19 cellular contexts compared by ENCODE assay signal in genomic region chr16:86384980-86385379, GRCh38.
DNase-seq lines count a peak whose midpoint lies in the region; ATAC-seq and TF ChIP-seq lines count a peak whose summit lies in the region.
"Had no signal": no experiment of that assay in that cellular context is flagged by ENCODE, and none has a peak within 500 bp of the region (broad histone marks: within the 10 kb centered on the region; RNA-seq: fewer than 3 reads in every experiment).

No MANE protein-coding gene starts in this region.

- no peak overlapping the region for H2AFZ ChIP-seq in IMR-90 (replicated peaks; ENCODE audit: low read length, poor library complexity)
- no peak overlapping the region for H2AFZ ChIP-seq in mesenchymal stem cell (ENCODE audit: low read depth, low read length)

- TF ChIP-seq POLR2A in IMR-90 (IDR thresholded peaks at IDR 0.05; ENCODE audit: low read depth, low read length): no peak

- H3K18ac ChIP-seq in IMR-90 (ENCODE audit: low read depth, low read length) (peak overlapping the region; percentile 60), mesenchymal stem cell (ENCODE audit: low read depth in 1 of 2, low read length in 2 of 2) (peak overlapping the region; percentile 88 to 96)

- peak overlapping the region; percentile 98 for H4K91ac ChIP-seq in IMR-90 (ENCODE audit: insufficient read depth, low read depth, low read length)
- H4K91ac ChIP-seq in mesenchymal stem cell (ENCODE audit: low read length): peak overlapping the region; percentile 71

- no peak overlapping the region for H3K9ac ChIP-seq in IMR-90 (ENCODE audit: low read depth, low read length)
- no peak overlapping the region for H3K9ac ChIP-seq in endodermal cell (ENCODE audit: extremely low read depth, low read length, poor library complexity, severe bottlenecking)
- no peak overlapping the region for H3K9ac ChIP-seq in mesenchymal stem cell (ENCODE audit: low read length)

- H3K4me1 ChIP-seq in IMR-90 (ENCODE audit: control insufficient read depth, insufficient read depth, low read length) (peaks cover 31% of the 10 kb centered on the region), endodermal cell (ENCODE audit: control insufficient read depth, insufficient read depth, low read length) (no peaks in the 10 kb centered on the region), mesenchymal stem cell (ENCODE audit: control insufficient read depth, insufficient read depth, low read depth, low read length) (no peaks in the 10 kb centered on the region)
- H3K4me1 ChIP-seq: BE2C had no signal

- no peak overlapping the region for H3K4me2 ChIP-seq in IMR-90 (ENCODE audit: low read depth, low read length)
- no peak overlapping the region for H3K4me2 ChIP-seq in mesenchymal stem cell (ENCODE audit: low read length, poor library complexity, severe bottlenecking)

- peaks cover 4% of the 10 kb centered on the region for H3K4me1 Mint-ChIP-seq in endodermal cell
- no peaks in the 10 kb centered on the region for H3K4me1 Mint-ChIP-seq in activated CD8-positive, alpha-beta memory T cell treated with anti-CD3 and anti-CD28 coated beads, Interleukin-2, amount 10 ng/mL, durations not matched to agents 7 days and 5 days
- H3K4me1 Mint-ChIP-seq: CD4-positive, CD25-positive, alpha-beta regulatory T cell; CD8-positive, alpha-beta memory T cell had no signal

- H3K36me3 ChIP-seq in IMR-90 (ENCODE audit: control insufficient read depth, insufficient read depth, low read length) (no peaks in the 10 kb centered on the region), endodermal cell (ENCODE audit: control insufficient read depth, insufficient read depth, low read length) (no peaks in the 10 kb centered on the region), mesenchymal stem cell (ENCODE audit: control insufficient read depth in 1 of 2, insufficient read depth in 2 of 2, low read depth in 1 of 2, low read length in 2 of 2) (no peaks in the 10 kb centered on the region)
- H3K36me3 ChIP-seq: BE2C had no signal

- peaks cover 45% of the 10 kb centered on the region for H3K9me1 ChIP-seq in IMR-90 (ENCODE audit: insufficient read depth, low read length)

- no peaks in the 10 kb centered on the region for H3K36me3 Mint-ChIP-seq in endodermal cell (ENCODE audit: low read depth)
- H3K36me3 Mint-ChIP-seq in activated CD8-positive, alpha-beta memory T cell treated with anti-CD3 and anti-CD28 coated beads, Interleukin-2, amount 10 ng/mL, durations not matched to agents 7 days and 5 days: no peaks in the 10 kb centered on the region
- H3K36me3 Mint-ChIP-seq: CD4-positive, CD25-positive, alpha-beta regulatory T cell; CD8-positive, alpha-beta memory T cell; IgD-negative memory B cell had no signal

- TF ChIP-seq CTCF in IMR-90 (conservative IDR thresholded peaks at IDR 0.05; ENCODE audit: low read depth, low read length) (no peak), endodermal cell (conservative IDR thresholded peaks at IDR 0.05) (no peak)

- CTCF ChIA-PET in IMR-90 (lab: Yijun Ruan, JAX): no interaction called here
- CTCF ChIA-PET in activated CD8-positive, alpha-beta memory T cell treated with anti-CD3 and anti-CD28 coated beads, Interleukin-2, amount 10 ng/mL, durations not matched to agents 7 days and 5 days (lab: Charles Lee): no interaction called here

- no TSS peak for BruUV-seq in IMR-90 (replicated peaks; lab: Mats Ljungman, UMichigan)

- H3K27me3 ChIP-seq in IMR-90 (ENCODE audit: control insufficient read depth, insufficient read depth, low read length) (no peaks in the 10 kb centered on the region), endodermal cell (ENCODE audit: control insufficient read depth, insufficient read depth, low read length, poor library complexity, severe bottlenecking) (no peaks in the 10 kb centered on the region), mesenchymal stem cell (ENCODE audit: control insufficient read depth in 1 of 2, insufficient read depth in 1 of 2, low read length in 2 of 2) (no peaks in the 10 kb centered on the region)
- H3K27me3 ChIP-seq: BE2C had no signal

- H3K27ac ChIP-seq in IMR-90 (ENCODE audit: insufficient read depth, low read length): peak overlapping the region; percentile 57
- H3K27ac ChIP-seq in endodermal cell (ENCODE audit: low read depth, low read length): no peak overlapping the region
- H3K27ac ChIP-seq in mesenchymal stem cell (ENCODE audit: low read length, poor library complexity, severe bottlenecking): no peak overlapping the region
- H3K27ac ChIP-seq: HL-60 had no signal

- DNase-seq in IMR-90: no peak
- peak; percentile 39 for DNase-seq in endodermal cell
- DNase-seq in mesenchymal stem cell: no peak
- peak; percentile 71 for DNase-seq in posterior vena cava (ENCODE audit: low spot score)
- no peak for DNase-seq in HT-29 (ENCODE audit: low spot score)
- DNase-seq in Kasumi-1 (lab: John Stamatoyannopoulos, UW): no peak
- no peak for DNase-seq in NCI-H748 treated with DMSO at 0.1 percent for 48 hours (lab: John Stamatoyannopoulos, UW)
- DNase-seq in activated CD8-positive, alpha-beta memory T cell treated with anti-CD3 and anti-CD28 coated beads, Interleukin-2, amount 10 ng/mL, durations not matched to agents 7 days and 5 days: no peak
- DNase-seq: BE2C; C1 segment of cervical spinal cord; CD4-positive, CD25-positive, alpha-beta regulatory T cell; CD8-positive, alpha-beta memory T cell; COR-L47; GDM1; GOT3; H9; KG1 had no signal

- H4K8ac ChIP-seq in IMR-90 (ENCODE audit: low read depth in 2 of 2, low read length in 2 of 2) (peak overlapping the region; percentile 70 to 89; a peak in 3 of 4 replicates), mesenchymal stem cell (ENCODE audit: low read length) (peak overlapping the region; percentile 54)

- peaks cover 2% of the 10 kb centered on the region for H3K27me3 Mint-ChIP-seq in endodermal cell (ENCODE audit: insufficient read depth)
- H3K27me3 Mint-ChIP-seq in activated CD8-positive, alpha-beta memory T cell treated with anti-CD3 and anti-CD28 coated beads, Interleukin-2, amount 10 ng/mL, durations not matched to agents 7 days and 5 days: no peaks in the 10 kb centered on the region
- H3K27me3 Mint-ChIP-seq: CD4-positive, CD25-positive, alpha-beta regulatory T cell had no signal

- H3K9me3 ChIP-seq in IMR-90 (ENCODE audit: control insufficient read depth, insufficient read depth, low read length) (peaks cover 2% of the 10 kb centered on the region), endodermal cell (ENCODE audit: control insufficient read depth, low read length) (no peaks in the 10 kb centered on the region), mesenchymal stem cell (ENCODE audit: control insufficient read depth, low read length) (peaks cover 5% of the 10 kb centered on the region)
- H3K9me3 ChIP-seq: BE2C had no signal

- H4K20me1 ChIP-seq in IMR-90 (ENCODE audit: insufficient read depth, low read length): no peaks in the 10 kb centered on the region

- no CpG with 5 or more reads among the region's 10 CpGs for WGBS in IMR-90 (ENCODE audit: extremely low coverage in 2 of 2, insufficient read length in 1 of 2), 2 experiments
- WGBS in endodermal cell (ENCODE audit: insufficient coverage in 1 of 2, insufficient read length in 1 of 2), 2 experiments: 88 to 89% methylated on average over 2 to 10 of the region's 10 CpGs
- WGBS in mesenchymal stem cell: 97% methylated on average over 10 of the region's 10 CpGs

- H3K79me1 ChIP-seq in IMR-90 (ENCODE audit: low read depth in 1 of 2, low read length in 2 of 2) (peaks cover 31 to 58% of the 10 kb centered on the region in 2 experiments), mesenchymal stem cell (replicated peaks; ENCODE audit: low read length, poor library complexity, severe bottlenecking) (no peaks in the 10 kb centered on the region)

- H3K4me3 Mint-ChIP-seq in endodermal cell: no peak overlapping the region
- no peak overlapping the region for H3K4me3 Mint-ChIP-seq in activated CD8-positive, alpha-beta memory T cell treated with anti-CD3 and anti-CD28 coated beads, Interleukin-2, amount 10 ng/mL, durations not matched to agents 7 days and 5 days
- H3K4me3 Mint-ChIP-seq: CD4-positive, CD25-positive, alpha-beta regulatory T cell; CD8-positive, alpha-beta memory T cell; H9; IgD-negative memory B cell had no signal

- ATAC-seq in IMR-90 (ENCODE audit: low read depth): no peak
- no peak for ATAC-seq in activated CD8-positive, alpha-beta memory T cell treated with anti-CD3 and anti-CD28 coated beads, Interleukin-2, amount 10 ng/mL, durations not matched to agents 7 days and 5 days

- intact Hi-C loops in IMR-90 (cut with micrococcal nuclease): no loop called here
- intact Hi-C loops in posterior vena cava (cut with DNase I): no loop called here

- TF ChIP-seq RAD21 in IMR-90 (IDR thresholded peaks at IDR 0.05; ENCODE audit: low read length): no peak

- H2BK120ac ChIP-seq in IMR-90 (ENCODE audit: low read depth, low read length) (peak overlapping the region; percentile 90), mesenchymal stem cell (ENCODE audit: low read depth, low read length) (peak overlapping the region; percentile 37)

- H3K23ac ChIP-seq in IMR-90 (ENCODE audit: low read depth, low read length) (peak overlapping the region; percentile 66), mesenchymal stem cell (ENCODE audit: low read length in 2 of 2) (peak overlapping the region in 1 of 2 experiments; percentile 57)

- peak overlapping the region; percentile 42 for H4K5ac ChIP-seq in IMR-90 (ENCODE audit: low read depth, low read length)

- dilution Hi-C loops in IMR-90 (cut with HindIII; ENCODE audit: low sequenced_read_pairs, unreplicated experiment): no loop called here

- POLR2A ChIA-PET in IMR-90 (lab: Charles Lee; ENCODE audit: unreplicated experiment): no interaction called here

- no peaks in the 10 kb centered on the region for H3K9me3 Mint-ChIP-seq in endodermal cell
- no peaks in the 10 kb centered on the region for H3K9me3 Mint-ChIP-seq in activated CD8-positive, alpha-beta memory T cell treated with anti-CD3 and anti-CD28 coated beads, Interleukin-2, amount 10 ng/mL, durations not matched to agents 7 days and 5 days (ENCODE audit: low read depth)
- H3K9me3 Mint-ChIP-seq: H9, IgD-negative memory B cell had no signal

- H2AK9ac ChIP-seq in IMR-90 (replicated peaks; ENCODE audit: low read depth, low read length, poor library complexity): no peak overlapping the region

- peak overlapping the region; percentile 78 for H2BK20ac ChIP-seq in IMR-90 (ENCODE audit: low read depth, low read length)

- H3K4ac ChIP-seq in IMR-90 (ENCODE audit: low read depth, low read length): peak overlapping the region; percentile 85
- peak overlapping the region; percentile 73 to 87 for H3K4ac ChIP-seq in mesenchymal stem cell (ENCODE audit: low read depth in 1 of 2, low read length in 2 of 2)

- H3K4me3 ChIP-seq in IMR-90 (ENCODE audit: insufficient read depth, low read depth, low read length) (no peak overlapping the region), endodermal cell (ENCODE audit: low read length) (no peak overlapping the region), mesenchymal stem cell (ENCODE audit: insufficient read depth in 1 of 2, low read depth in 1 of 2, low read length in 2 of 2) (no peak overlapping the region)

- H2BK15ac ChIP-seq in IMR-90 (ENCODE audit: low read depth, low read length): peak overlapping the region; percentile 97; the same call in 2 of the 3 replicates
- peak overlapping the region; percentile 83 for H2BK15ac ChIP-seq in mesenchymal stem cell (ENCODE audit: low read depth, poor library complexity, severe bottlenecking)

- H3K14ac ChIP-seq in IMR-90 (replicated peaks; ENCODE audit: low read depth, low read length) (peak overlapping the region; percentile 94), mesenchymal stem cell (ENCODE audit: low read length in 2 of 2) (peak overlapping the region in 1 of 2 experiments; percentile 26)

- no peak overlapping the region for H3K27ac Mint-ChIP-seq in endodermal cell
- H3K27ac Mint-ChIP-seq in activated CD8-positive, alpha-beta memory T cell treated with anti-CD3 and anti-CD28 coated beads, Interleukin-2, amount 10 ng/mL, durations not matched to agents 7 days and 5 days: no peak overlapping the region
- H3K27ac Mint-ChIP-seq: CD4-positive, CD25-positive, alpha-beta regulatory T cell; CD8-positive, alpha-beta memory T cell; H9; IgD-negative memory B cell had no signal

- in situ Hi-C loops in IMR-90 (cut with MboI; ENCODE audit: low sequenced_read_pairs): no loop called here

- H2AK5ac ChIP-seq in IMR-90 (ENCODE audit: low read depth, low read length) (peak overlapping the region; percentile 98), mesenchymal stem cell (ENCODE audit: low read length, severe bottlenecking) (no peak overlapping the region)

- H2BK12ac ChIP-seq in mesenchymal stem cell (ENCODE audit: low read length in 2 of 2): peak overlapping the region; percentile 92 to 98

- no peak overlapping the region for H3K56ac ChIP-seq in IMR-90 (ENCODE audit: extremely low read depth, insufficient read depth, low read length)

- H2BK5ac ChIP-seq in IMR-90 (ENCODE audit: low read depth, low read length, poor library complexity, severe bottlenecking) (peak overlapping the region; percentile 97), mesenchymal stem cell (ENCODE audit: low read depth, low read length, poor library complexity, severe bottlenecking) (no peak overlapping the region)

Comparison
In these comparisons a context has a peak if more than half of its experiments do, and no peak if none do; other contexts are left out.
1. DNase-seq: peak in endodermal cell (single experiment) and posterior vena cava (single experiment); none in IMR-90 (single experiment), mesenchymal stem cell (single experiment), HT-29 (single experiment), Kasumi-1 (0 of 2), NCI-H748 treated with DMSO at 0.1 percent for 48 hours (single experiment) and activated CD8-positive, alpha-beta memory T cell treated with anti-CD3 and anti-CD28 coated beads, Interleukin-2, amount 10 ng/mL, durations not matched to agents 7 days and 5 days (single experiment).